18 cellular contexts compared by ENCODE assay signal in genomic region chr3:129320825-129321487, GRCh38. TPM values are rescaled to one million over a fixed set of nuclear protein-coding genes. Genes with fewer than 3 reads are reported as not detected.
A peak's percentile ranks its signal among the peaks of the same experiment; 100 is the strongest.
DNase-seq lines count a peak whose midpoint lies in the region; ATAC-seq, FAIRE-seq and TF ChIP-seq lines count a peak whose summit lies in the region.
"Had no signal": no experiment of that assay in that cellular context is flagged by ENCODE, and none has a peak within 500 bp of the region (broad histone marks: within the 10 kb centered on the region; RNA-seq: fewer than 3 reads in every experiment).

No MANE protein-coding gene starts in this region.

- 88% methylated on average over 7 of the region's 7 CpGs for WGBS in HepG2 (ENCODE audit: low lambda C conversion rate)
- WGBS in right lobe of liver (ENCODE audit: insufficient coverage, low coverage, low lambda C conversion rate, missing lambda C conversion rate) = 92% methylated on average over 7 of the region's 7 CpGs
- WGBS in mesendoderm (ENCODE audit: extremely low coverage, insufficient coverage, low lambda C conversion rate) = 100% methylated on average over 5 of the region's 7 CpGs

- no peak overlapping the region for H3K23ac ChIP-seq in mesendoderm (ENCODE audit: low read length)

- POLR2A ChIA-PET in HepG2 (lab: Yijun Ruan, JAX) = no interaction called here
- POLR2A ChIA-PET in activated CD4-positive, alpha-beta T cell treated with anti-CD3 and anti-CD28 coated beads for 36 hours (lab: Charles Lee) = no interaction called here

- H3K27ac Mint-ChIP-seq in activated CD4-positive, alpha-beta T cell treated with anti-CD3 and anti-CD28 coated beads for 36 hours = no peak overlapping the region
- H3K27ac Mint-ChIP-seq: CD14-positive monocyte; CD8-positive, alpha-beta T cell had no signal

- no peak overlapping the region for H2AK5ac ChIP-seq in mesendoderm (ENCODE audit: low read length)

- peaks cover 2% of the 10 kb centered on the region for H3K79me1 ChIP-seq in mesendoderm (ENCODE audit: low read length)

- H3K79me2 ChIP-seq in HepG2 (ENCODE audit: insufficient read depth, low read length) (no peaks in the 10 kb centered on the region), osteoblast (ENCODE audit: insufficient read depth, low read length) (peaks cover 4% of the 10 kb centered on the region), mesendoderm (ENCODE audit: control insufficient read depth, insufficient read depth, low read length) (no peaks in the 10 kb centered on the region)

- H3K4me2 ChIP-seq in HepG2 (ENCODE audit: low read depth, low read length) (no peak overlapping the region), osteoblast (ENCODE audit: insufficient read depth, low read length) (no peak overlapping the region), mesendoderm (ENCODE audit: low read length) (no peak overlapping the region)

- H3K27me3 ChIP-seq in HepG2 (ENCODE audit: control insufficient read depth in 1 of 2, insufficient read depth in 2 of 2, low read length in 2 of 2) (no peaks in the 10 kb centered on the region), right lobe of liver (no peaks in the 10 kb centered on the region), bronchial epithelial cell (ENCODE audit: control insufficient read depth, insufficient read depth, low read length) (no peaks in the 10 kb centered on the region), osteoblast (ENCODE audit: insufficient read depth, low read length) (no peaks in the 10 kb centered on the region), SJCRH30 (no peaks in the 10 kb centered on the region), mesendoderm (ENCODE audit: insufficient read depth, low read length, poor library complexity) (no peaks in the 10 kb centered on the region)

- H4K20me1 ChIP-seq in HepG2 (ENCODE audit: insufficient read depth, low read length) (no peaks in the 10 kb centered on the region), osteoblast (ENCODE audit: insufficient read depth, low read length) (no peaks in the 10 kb centered on the region)

- H2BK5ac ChIP-seq in mesendoderm (ENCODE audit: low read length) = no peak overlapping the region

- H3K9me3 Mint-ChIP-seq in activated CD4-positive, alpha-beta T cell treated with anti-CD3 and anti-CD28 coated beads for 36 hours (ENCODE audit: low read depth) = no peaks in the 10 kb centered on the region
- H3K9me3 Mint-ChIP-seq: CD14-positive monocyte; CD8-positive, alpha-beta T cell had no signal

- CTCF ChIA-PET in HepG2 (lab: Yijun Ruan, JAX; ENCODE audit: low intra/inter-chr PET ratio, low total read pairs) = no interaction called here
- CTCF ChIA-PET in activated CD4-positive, alpha-beta T cell treated with anti-CD3 and anti-CD28 coated beads for 36 hours (lab: Charles Lee) = interaction anchor here (0.6 kb wide), 1 partner anchor 350 kb away, joined by 3 read pairs; no protein-coding TSS in a partner anchor

- no peaks in the 10 kb centered on the region for H3K36me3 Mint-ChIP-seq in activated CD4-positive, alpha-beta T cell treated with anti-CD3 and anti-CD28 coated beads for 36 hours (ENCODE audit: low read depth)
- H3K36me3 Mint-ChIP-seq: CD14-positive monocyte; CD8-positive, alpha-beta T cell had no signal

- no peak overlapping the region for H4K8ac ChIP-seq in mesendoderm (ENCODE audit: low read depth, low read length)

- no peak overlapping the region for H3K4me3 ChIP-seq in HepG2 (replicated peaks in 1 of 3; ENCODE audit: insufficient read depth in 1 of 3, low read depth in 2 of 3, low read length in 3 of 3)
- no peak overlapping the region for H3K4me3 ChIP-seq in right lobe of liver
- H3K4me3 ChIP-seq in bronchial epithelial cell (ENCODE audit: low read depth, low read length) = no peak overlapping the region
- H3K4me3 ChIP-seq in osteoblast (ENCODE audit: insufficient read depth, low read length) = no peak overlapping the region
- H3K4me3 ChIP-seq in SJCRH30 = no peak overlapping the region
- H3K4me3 ChIP-seq in mesendoderm (ENCODE audit: low read length) = no peak overlapping the region

- no peak for FAIRE-seq in HepG2 (lab: Jason Lieb, UNC)
- peak; percentile 93 for FAIRE-seq in bronchial epithelial cell (lab: Jason Lieb, UNC)
- FAIRE-seq: D721Med, G401.6 had no signal

- no peak for TF ChIP-seq EP300 in HepG2 (IDR thresholded peaks at IDR 0.05; ENCODE audit: low read depth in 2 of 2, low read length in 2 of 2)
- TF ChIP-seq EP300 in HepG2 (CRISPR knock-in tag; IDR thresholded peaks at IDR 0.05; ENCODE audit: borderline replicate concordance) = no peak

- H3K36me3 ChIP-seq in HepG2 (replicated peaks in 1 of 2; ENCODE audit: control insufficient read depth in 1 of 2, insufficient read depth in 2 of 2, low read length in 2 of 2) (no peaks in the 10 kb centered on the region), right lobe of liver (no peaks in the 10 kb centered on the region), bronchial epithelial cell (ENCODE audit: control insufficient read depth, insufficient read depth, low read length) (no peaks in the 10 kb centered on the region), osteoblast (ENCODE audit: insufficient read depth, low read length) (no peaks in the 10 kb centered on the region), SJCRH30 (no peaks in the 10 kb centered on the region), mesendoderm (ENCODE audit: control insufficient read depth, insufficient read depth, low read length) (peaks cover 4% of the 10 kb centered on the region)

- H2AFZ ChIP-seq in HepG2 (ENCODE audit: low read length) (no peak overlapping the region), osteoblast (ENCODE audit: low read length) (no peak overlapping the region)

- H3K4ac ChIP-seq in mesendoderm (ENCODE audit: low read depth, low read length) = no peak overlapping the region

- H3K9ac ChIP-seq in HepG2 (ENCODE audit: insufficient read depth, low read depth, low read length) (no peak overlapping the region), mesendoderm (ENCODE audit: low read length) (no peak overlapping the region)

- intact Hi-C loops in HepG2 (cut with micrococcal nuclease; ENCODE audit: unreplicated experiment) = no loop called here
- intact Hi-C loops in right lobe of liver (cut with DNase I) = loop anchor here in 1 of 2 donors (5.0 kb wide), 1 partner anchor 34 kb away; no protein-coding TSS in a partner anchor
- intact Hi-C loops in activated CD4-positive, alpha-beta T cell treated with anti-CD3 and anti-CD28 coated beads for 36 hours (cut with DNase I, micrococcal nuclease) = no loop called here

- no peak overlapping the region for H3K56ac ChIP-seq in mesendoderm (ENCODE audit: low read length)

- H2BK15ac ChIP-seq in mesendoderm (replicated peaks; ENCODE audit: low read depth) = no peak overlapping the region

- no peaks in the 10 kb centered on the region for H3K27me3 Mint-ChIP-seq in activated CD4-positive, alpha-beta T cell treated with anti-CD3 and anti-CD28 coated beads for 36 hours

- in situ Hi-C loops in HepG2 (cut with HindIII; ENCODE audit: extremely low pct_ligation_motif_present, low pct_unique_long_range_greater_than_20kb) = no loop called here

- no peak overlapping the region for H3K4me3 Mint-ChIP-seq in activated CD4-positive, alpha-beta T cell treated with anti-CD3 and anti-CD28 coated beads for 36 hours
- H3K4me3 Mint-ChIP-seq: CD14-positive monocyte; CD8-positive, alpha-beta T cell had no signal

- H3K27ac ChIP-seq in HepG2 (ENCODE audit: extremely low read length, insufficient read depth, low read length) (no peak overlapping the region), right lobe of liver (no peak overlapping the region), osteoblast (ENCODE audit: low read depth, low read length) (no peak overlapping the region), SJCRH30 (no peak overlapping the region), mesendoderm (ENCODE audit: low read depth, low read length) (no peak overlapping the region)
- H3K27ac ChIP-seq: 22Rv1 had no signal

- H2BK120ac ChIP-seq in mesendoderm (ENCODE audit: low read depth, low read length) = no peak overlapping the region

- no peak overlapping the region for H3K18ac ChIP-seq in mesendoderm (ENCODE audit: low read length)

- no peak for TF ChIP-seq CTCF in HepG2 (CRISPR knock-in tag; IDR thresholded peaks at IDR 0.05)
- TF ChIP-seq CTCF in right lobe of liver (IDR thresholded peaks at IDR 0.05) = no peak
- no peak for TF ChIP-seq CTCF in bronchial epithelial cell (IDR thresholded peaks at IDR 0.05; ENCODE audit: insufficient read depth, low read length, severe bottlenecking)
- TF ChIP-seq CTCF in osteoblast (IDR thresholded peaks at IDR 0.05; ENCODE audit: extremely low read depth, low read depth, low read length) = no peak

- H3K9me3 ChIP-seq in HepG2 (ENCODE audit: low read length) (no peaks in the 10 kb centered on the region), right lobe of liver (no peaks in the 10 kb centered on the region), osteoblast (ENCODE audit: low read depth, low read length) (no peaks in the 10 kb centered on the region), SJCRH30 (replicated peaks) (no peaks in the 10 kb centered on the region)

- peaks cover 22% of the 10 kb centered on the region for H3K4me1 ChIP-seq in HepG2 (ENCODE audit: insufficient read depth, low read length)
- peaks cover 0 to 5% (median 0%) of the 10 kb centered on the region in 4 donors for H3K4me1 ChIP-seq in right lobe of liver
- peaks cover 4% of the 10 kb centered on the region for H3K4me1 ChIP-seq in osteoblast (ENCODE audit: insufficient read depth, low read length)
- H3K4me1 ChIP-seq in SJCRH30 = no peaks in the 10 kb centered on the region
- no peaks in the 10 kb centered on the region for H3K4me1 ChIP-seq in mesendoderm (ENCODE audit: control insufficient read depth, low read depth, low read length)

- ATAC-seq in HepG2 (no peak), right lobe of liver (no peak)
- no peak for ATAC-seq in activated CD4-positive, alpha-beta T cell treated with anti-CD3 and anti-CD28 coated beads for 36 hours
- ATAC-seq: CD8-positive, alpha-beta T cell had no signal

- no TSS peak for BruUV-seq in HepG2 (replicated peaks; lab: Mats Ljungman, UMichigan)

- TF ChIP-seq POLR2A in HepG2 (IDR thresholded peaks at IDR 0.05; ENCODE audit: insufficient read depth in 1 of 2, low read depth in 2 of 2, low read length in 2 of 2) = no peak
- TF ChIP-seq POLR2A in right lobe of liver (IDR thresholded peaks at IDR 0.05) = no peak

- no peaks in the 10 kb centered on the region for H3K4me1 Mint-ChIP-seq in activated CD4-positive, alpha-beta T cell treated with anti-CD3 and anti-CD28 coated beads for 36 hours

- DNase-seq in HepG2 (ENCODE audit: low spot score) (no peak), right lobe of liver (no peak), bronchial epithelial cell (ENCODE audit: low read depth) (no peak), osteoblast (ENCODE audit: insufficient read length, low spot score, missing footprints) (peak; percentile 65), SJCRH30 (no peak), mesendoderm (no peak), NCI-H2081 (lab: John Stamatoyannopoulos, UW) (no peak)
- DNase-seq in activated CD4-positive, alpha-beta T cell treated with anti-CD3 and anti-CD28 coated beads for 36 hours = no peak
- DNase-seq: CD8-positive, alpha-beta T cell; COR-L47; DMS153; DMS79 treated with DMSO at 0.1 percent for 48 hours; EL; KBM-7 had no signal

- TF ChIP-seq RAD21 in HepG2 (CRISPR knock-in tag; IDR thresholded peaks at IDR 0.05) = no peak

- H4K5ac ChIP-seq in mesendoderm (ENCODE audit: low read length) = no peak overlapping the region

RNA-seq across cellular contexts. Expression of gene HMCES, which starts 42.3 kb away (rescaled TPM):
- total RNA-seq in HepG2 (2016; rRNA removed; fragmentation: Illumina TruSeq; extraction: Trizol) (37.5 and 52.4 TPM in 2 replicates), right lobe of liver (10 to 100 TPM; 17.4 to 36.9 (median 20.1) TPM), bronchial epithelial cell (30.5 and 35.6 TPM in 2 replicates), osteoblast (10.5 and 11.8 TPM in 2 replicates)
- total RNA-seq in HepG2 (2016; cell fraction: cytosol; rRNA removed; fragmentation: Illumina TruSeq; extraction: Trizol; ENCODE audit: low read depth) = 5.9 and 6.0 TPM in 2 replicates
- 39.9 and 50.0 TPM in 2 replicates for total RNA-seq in HepG2 (2016; cell fraction: insoluble cytoplasmic fraction; rRNA removed; fragmentation: Illumina TruSeq; extraction: Trizol)
- total RNA-seq in HepG2 (2016; cell fraction: membrane; rRNA removed; fragmentation: Illumina TruSeq; extraction: Trizol) = 15.6 and 17.9 TPM in 2 replicates
- total RNA-seq in HepG2 (2016; cell fraction: nucleus; rRNA removed; fragmentation: Illumina TruSeq; extraction: Trizol) = 19.5 and 22.8 TPM in 2 replicates
- polyA plus RNA-seq in HepG2 (2011; rRNA removed) = 16.1 and 20.1 TPM in 2 replicates
- polyA plus RNA-seq in HepG2 (2011; cell fraction: cytosol; rRNA removed) = 12.5 and 16.0 TPM in 2 replicates
- 7.8 and 11.5 TPM in 2 replicates for polyA plus RNA-seq in HepG2 (2011; cell fraction: nucleus; rRNA removed)
- 23.1 and 26.3 TPM in 2 replicates for polyA plus RNA-seq in HepG2 (2012)
- polyA plus RNA-seq in HepG2 (2016; cell fraction: cytosol; fragmentation: Illumina TruSeq; extraction: Trizol; ENCODE audit: low read depth) = 10.2 and 11.1 TPM in 2 replicates
- polyA plus RNA-seq in HepG2 (2016; cell fraction: insoluble cytoplasmic fraction; fragmentation: Illumina TruSeq; extraction: Trizol; ENCODE audit: low read depth) = 61.1 and 65.6 TPM in 2 replicates
- 16.9 and 18.1 TPM in 2 replicates for polyA plus RNA-seq in HepG2 (2016; cell fraction: membrane; fragmentation: Illumina TruSeq; extraction: Trizol; ENCODE audit: low read depth)
- 34.4 and 36.9 TPM in 2 replicates for polyA plus RNA-seq in HepG2 (2016; cell fraction: nucleus; fragmentation: Illumina TruSeq; extraction: Trizol; ENCODE audit: insufficient read depth, low read depth)
- 9.7 and 17.6 TPM in 2 replicates for polyA minus RNA-seq in HepG2 (2011; rRNA and poly(A)+ RNA removed; ENCODE audit: low replicate concordance)
- 12.7 and 20.2 TPM in 2 replicates for polyA minus RNA-seq in HepG2 (2011; cell fraction: cytosol; rRNA and poly(A)+ RNA removed)
- 7.2 and 8.7 TPM in 2 replicates for polyA minus RNA-seq in HepG2 (2011; cell fraction: nucleus; rRNA and poly(A)+ RNA removed)
- total RNA-seq in SJCRH30 (2014; rRNA removed; shearing (Covaris generic)) = 29.1 and 30.7 TPM in 2 replicates
- 10 to 100 TPM; 43.1 to 56.7 TPM for total RNA-seq in activated CD4-positive, alpha-beta T cell treated with anti-CD3 and anti-CD28 coated beads for 36 hours
- polyA plus RNA-seq in mesendoderm (2013, experiment 1 of 2) = 25.1 TPM
- 25.3 TPM for polyA plus RNA-seq in mesendoderm (2013, experiment 2 of 2)
